Comparison of ENCODE assay signal across 12 cellular contexts in the genomic region with DNA sequence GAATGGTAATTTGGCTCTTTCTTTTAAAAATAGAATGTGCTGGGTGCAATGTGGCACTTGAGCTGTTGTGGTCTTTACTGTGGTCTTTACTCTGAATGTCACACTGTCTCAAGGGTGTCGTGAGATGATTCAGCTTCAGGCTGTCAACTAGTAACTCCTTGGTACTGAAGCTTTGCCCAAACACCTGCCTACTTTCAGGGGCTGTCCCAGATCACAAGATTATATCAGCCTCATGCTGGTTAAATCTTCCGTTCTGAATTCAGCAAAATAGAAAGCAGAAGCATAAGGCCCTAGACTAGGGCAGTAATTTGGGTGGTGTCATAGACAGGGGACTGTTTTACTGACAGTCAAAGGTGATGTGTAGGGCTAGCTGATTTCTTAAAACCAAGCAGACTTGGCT.
A peak's percentile ranks its signal among the peaks of the same experiment; 100 is the strongest.
DNase-seq lines count a peak whose midpoint lies in the region; ATAC-seq and TF ChIP-seq lines count a peak whose summit lies in the region.
"Had no signal": no experiment of that assay in that cellular context is flagged by ENCODE, and none has a peak within 500 bp of the region (broad histone marks: within the 10 kb centered on the region; RNA-seq: fewer than 3 reads in every experiment).

No MANE protein-coding gene starts in this region.

- TF ChIP-seq CTCF in activated B cell treated with CpG ODN at 0.5 μM for 24 hours (IDR thresholded peaks at IDR 0.05) = no peak

- ATAC-seq in GM18498 (IDR thresholded peaks at IDR 0.05; ENCODE audit: unreplicated experiment) = peak; percentile 84
- peak; percentile 89 for ATAC-seq in GM18907 (IDR thresholded peaks at IDR 0.05; ENCODE audit: unreplicated experiment)
- peak; percentile 63 for ATAC-seq in HG02870 (IDR thresholded peaks at IDR 0.05; ENCODE audit: unreplicated experiment)
- ATAC-seq in activated B cell treated with CpG ODN at 0.5 μM for 24 hours (ENCODE audit: low read depth) = peak; percentile 84

- DNase-seq in activated B cell treated with CpG ODN at 0.5 μM for 24 hours = no peak
- DNase-seq in NCI-H2029 (lab: John Stamatoyannopoulos, UW) = no peak
- DNase-seq in activated CD4-positive, alpha-beta T cell treated with anti-CD3 and anti-CD28 coated beads, Interleukin-2, amount 50 U/mL, for 4 hours = no peak
- DNase-seq in pons (ENCODE audit: low spot score) = no peak
- DNase-seq in T1000 (lab: John Stamatoyannopoulos, UW) = no peak
- DNase-seq: aorta, GDM1, HCEC 1CT, T-helper 9 cell had no signal

- H3K36me3 Mint-ChIP-seq in activated B cell treated with CpG ODN at 0.5 μM for 24 hours (ENCODE audit: low read depth) = no peaks in the 10 kb centered on the region

- CTCF ChIA-PET in activated B cell treated with CpG ODN at 0.5 μM for 24 hours (lab: Charles Lee) = no interaction called here

- H3K4me1 Mint-ChIP-seq in activated B cell treated with CpG ODN at 0.5 μM for 24 hours = peaks cover 6% of the 10 kb centered on the region

- H3K4me3 Mint-ChIP-seq in activated B cell treated with CpG ODN at 0.5 μM for 24 hours = no peak overlapping the region

- no peaks in the 10 kb centered on the region for H3K27me3 Mint-ChIP-seq in activated B cell treated with CpG ODN at 0.5 μM for 24 hours

- peak overlapping the region; percentile 10 for H3K27ac Mint-ChIP-seq in activated B cell treated with CpG ODN at 0.5 μM for 24 hours

- H3K9me3 Mint-ChIP-seq in activated B cell treated with CpG ODN at 0.5 μM for 24 hours = no peaks in the 10 kb centered on the region

- POLR2A ChIA-PET in activated B cell treated with CpG ODN at 0.5 μM for 24 hours (lab: Charles Lee) = no interaction called here

- intact Hi-C loops in activated B cell treated with CpG ODN at 0.5 μM for 24 hours (cut with micrococcal nuclease) = loop anchor here (1.0 kb wide), 1 partner anchor 111 kb away; a partner anchor contains a TSS
